Comparison of ENCODE assay signal across 8 cellular contexts in genomic region chr3:149967067-149967685, GRCh38. TPM values are rescaled to one million over a fixed set of nuclear protein-coding genes. Genes with fewer than 3 reads are reported as not detected.
DNase-seq lines count a peak whose midpoint lies in the region; ATAC-seq and TF ChIP-seq lines count a peak whose summit lies in the region.

No MANE protein-coding gene starts in this region.

- peaks cover 6 to 7% of the 10 kb centered on the region in 2 donors for H3K27me3 Mint-ChIP-seq in CD4-positive, alpha-beta memory T cell
- H3K27me3 Mint-ChIP-seq in endodermal cell (ENCODE audit: insufficient read depth), result no peaks in the 10 kb centered on the region

- POLR2A ChIA-PET in CD4-positive, alpha-beta memory T cell (lab: Charles Lee; ENCODE audit: partially characterized antibody), result interaction anchor here (1.1 kb wide), 2 partner anchors 217 to 443 kb away, joined by 3 to 6 read pairs; no protein-coding TSS in a partner anchor

- peak overlapping the region in 1 of 7 donors; percentile 5 for H3K27ac Mint-ChIP-seq in CD4-positive, alpha-beta memory T cell
- H3K27ac Mint-ChIP-seq in endodermal cell, result no peak overlapping the region

- H2AFZ ChIP-seq in neuron (ENCODE audit: low read depth, low read length), result no peak overlapping the region

- peaks cover 12% of the 10 kb centered on the region for H3K4me1 ChIP-seq in CD4-positive, alpha-beta memory T cell (ENCODE audit: insufficient read depth, low read length)
- H3K4me1 ChIP-seq in endodermal cell (ENCODE audit: control insufficient read depth, insufficient read depth, low read length), result peaks cover 7% of the 10 kb centered on the region
- H3K4me1 ChIP-seq in neuron (ENCODE audit: insufficient read depth, low read length), result peaks cover 59% of the 10 kb centered on the region

- H3K9me3 Mint-ChIP-seq in CD4-positive, alpha-beta memory T cell, result no peaks in the 10 kb centered on the region
- H3K9me3 Mint-ChIP-seq in endodermal cell, result no peaks in the 10 kb centered on the region

- H3K27me3 ChIP-seq in CD4-positive, alpha-beta memory T cell (ENCODE audit: insufficient read depth, low read length), result peaks cover 7% of the 10 kb centered on the region
- H3K27me3 ChIP-seq in endodermal cell (ENCODE audit: control insufficient read depth, insufficient read depth, low read length, poor library complexity, severe bottlenecking) (no peaks in the 10 kb centered on the region), neuron (ENCODE audit: insufficient read depth, low read length) (no peaks in the 10 kb centered on the region)

- ATAC-seq in GM18909 (IDR thresholded peaks at IDR 0.05; ENCODE audit: poor library complexity, unreplicated experiment) (no peak), GM21717 (IDR thresholded peaks at IDR 0.05; ENCODE audit: unreplicated experiment) (no peak)

- intact Hi-C loops in CD4-positive, alpha-beta memory T cell (cut with micrococcal nuclease), result loop anchor here (1.0 kb wide), 3 partner anchors 217 to 528 kb away; no protein-coding TSS in a partner anchor

- CTCF ChIA-PET in CD4-positive, alpha-beta memory T cell (lab: Charles Lee; ENCODE audit: partially characterized antibody), result interaction anchor here (0.6 to 5.6 kb wide), 12 partner anchors 11 to 256 kb away, joined by 3 to 63 read pairs (median 4); no protein-coding TSS in a partner anchor

- H3K4me3 Mint-ChIP-seq in CD4-positive, alpha-beta memory T cell, result peak overlapping the region in 1 of 8 donors; percentile 72
- H3K4me3 Mint-ChIP-seq in endodermal cell, result peak overlapping the region; percentile 76

- 59 to 76% methylated on average over 2 to 8 of the region's 9 CpGs for WGBS in endodermal cell (ENCODE audit: insufficient coverage in 1 of 2, insufficient read length in 1 of 2), 2 experiments

- H3K4me1 Mint-ChIP-seq in CD4-positive, alpha-beta memory T cell, result peaks cover 14 to 20% (median 17%) of the 10 kb centered on the region in 4 donors
- peaks cover 39% of the 10 kb centered on the region for H3K4me1 Mint-ChIP-seq in endodermal cell

- peak; percentile 79 for TF ChIP-seq CTCF in endodermal cell (conservative IDR thresholded peaks at IDR 0.05)

- peak overlapping the region; percentile 97 for H3K9ac ChIP-seq in endodermal cell (ENCODE audit: extremely low read depth, low read length, poor library complexity, severe bottlenecking)

- no peak overlapping the region for H3K4me3 ChIP-seq in CD4-positive, alpha-beta memory T cell (ENCODE audit: low read length in 2 of 2)
- H3K4me3 ChIP-seq in endodermal cell (ENCODE audit: low read length) (peak overlapping the region; percentile 99), neuron (ENCODE audit: low read length) (peak overlapping the region; percentile 85)

- DNase-seq in CD4-positive, alpha-beta memory T cell, result peak in 4 of 5 donors; percentile 36 to 58 (median 50)
- DNase-seq in HT1080 (ENCODE audit: low read depth) (peak; percentile 72), NOMO-1 treated with dmso at 0.1 percent for 144 hours (lab: John Stamatoyannopoulos, UW; ENCODE audit: unreplicated experiment) (peak; percentile 26), endodermal cell (no peak), epidermal melanocyte (ENCODE audit: insufficient read length, low spot score) (no peak)

- no peaks in the 10 kb centered on the region for H3K9me3 ChIP-seq in CD4-positive, alpha-beta memory T cell (ENCODE audit: control insufficient read depth in 1 of 2, low read length in 2 of 2)
- H3K9me3 ChIP-seq in endodermal cell (ENCODE audit: control insufficient read depth, low read length), result no peaks in the 10 kb centered on the region
- no peaks in the 10 kb centered on the region for H3K9me3 ChIP-seq in neuron (ENCODE audit: low read length)

- H3K36me3 Mint-ChIP-seq in CD4-positive, alpha-beta memory T cell, result peaks cover 0 to 10% of the 10 kb centered on the region in 2 donors
- H3K36me3 Mint-ChIP-seq in endodermal cell (ENCODE audit: low read depth), result peaks cover 33% of the 10 kb centered on the region

- H3K36me3 ChIP-seq in CD4-positive, alpha-beta memory T cell (ENCODE audit: insufficient read depth, low read length), result no peaks in the 10 kb centered on the region
- H3K36me3 ChIP-seq in endodermal cell (ENCODE audit: control insufficient read depth, insufficient read depth, low read length) (peaks cover 63% of the 10 kb centered on the region), neuron (ENCODE audit: insufficient read depth, low read length) (peaks cover 50% of the 10 kb centered on the region)

- no peak overlapping the region for H3K27ac ChIP-seq in CD4-positive, alpha-beta memory T cell (ENCODE audit: low read depth, low read length)
- H3K27ac ChIP-seq in endodermal cell (ENCODE audit: low read depth, low read length), result no peak overlapping the region

RNA-seq across cellular contexts. Expression of gene PFN2, which starts 3.5 kb away (rescaled TPM):
- 10 to 100 TPM; 10.6 to 14.1 TPM for total RNA-seq in CD4-positive, alpha-beta memory T cell
- polyA plus RNA-seq in CD4-positive, alpha-beta memory T cell, result 10 to 100 TPM in 1 of 2 donors, 1 to 10 TPM in 1; 6.8 to 16.9 TPM
- 226 and 261 TPM in 2 replicates for total RNA-seq in HT1080 (2014; rRNA removed; shearing (Covaris generic))
- 520 and 585 TPM in 2 replicates for polyA plus RNA-seq in HT1080 (2015; cell fraction: cytosol; rRNA removed)
- 298 and 305 TPM in 2 replicates for polyA plus RNA-seq in HT1080 (2015; cell fraction: nucleus; rRNA removed)
- 100 to 1,000 TPM; 144 to 157 TPM for total RNA-seq in endodermal cell
- polyA plus RNA-seq in endodermal cell (2013, experiment 1 of 2), result 456 TPM
- 425 TPM for polyA plus RNA-seq in endodermal cell (2013, experiment 2 of 2)

Comparison
In these comparisons a context has a peak if more than half of its experiments do, and no peak if none do; other contexts are left out.
1. DNase-seq: peak in CD4-positive, alpha-beta memory T cell (4 of 5), HT1080 (single experiment) and NOMO-1 treated with dmso at 0.1 percent for 144 hours (single experiment); none in endodermal cell (single experiment) and epidermal melanocyte (single experiment).
2. H3K4me3 ChIP-seq: peak in endodermal cell (single experiment) and neuron (single experiment); none in CD4-positive, alpha-beta memory T cell (0 of 2).
3. RNA of gene PFN2, which starts 3.5 kb away (total RNA-seq): 226 to 261 TPM in HT1080 and 144 to 157 TPM in endodermal cell; 10.6 to 14.1 TPM in CD4-positive, alpha-beta memory T cell; every median in the first group is over 4 times any median in the second.